Comparison of ENCODE assay signal across 1 cellular context in the genomic region with DNA sequence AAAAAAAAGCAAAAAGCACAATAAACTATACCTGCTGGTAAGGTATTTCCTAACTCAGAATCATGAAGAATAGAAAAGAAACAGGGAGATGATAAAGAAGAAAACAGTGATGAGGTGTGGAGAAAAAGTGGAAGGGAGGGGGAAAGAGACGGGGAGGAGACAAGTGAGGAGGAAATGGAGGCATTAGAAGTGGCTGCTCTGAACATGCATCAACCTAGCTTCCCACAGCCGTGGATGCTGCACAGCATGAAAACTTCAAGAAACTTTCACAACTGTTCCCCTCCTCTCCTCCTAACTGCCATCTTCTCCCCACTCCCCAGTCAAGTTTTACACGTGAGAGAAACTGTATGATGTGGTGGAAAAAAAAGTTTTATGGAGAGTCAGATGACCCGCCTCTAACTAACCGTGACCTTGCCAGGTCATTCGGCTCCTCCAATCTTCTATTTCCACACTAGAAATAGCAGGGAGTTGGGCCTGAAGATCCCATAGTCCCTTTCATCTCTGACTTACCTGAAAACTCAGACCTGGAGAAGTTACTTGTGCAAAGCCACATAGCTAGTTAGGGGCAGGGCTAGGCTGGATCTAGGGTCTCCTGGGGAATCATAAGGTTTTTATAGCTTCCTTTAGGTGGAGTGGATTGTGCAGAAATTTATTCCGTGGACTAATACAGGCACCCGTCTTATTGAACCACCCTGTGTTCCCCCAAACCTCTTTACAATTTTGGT.
TF ChIP-seq lines count a peak whose summit lies in the region.

No MANE protein-coding gene starts in this region.

TF ChIP-seq in IMR-90, 13 proteins besides CTCF, POLR2A, EP300 and RAD21:
- TF ChIP-seq RFX5 (IDR thresholded peaks at IDR 0.05; ENCODE audit: low read depth, low read length) (no peak), MXI1 (IDR thresholded peaks at IDR 0.05; ENCODE audit: borderline replicate concordance, low read depth, low read length) (no peak), SMC3 (IDR thresholded peaks at IDR 0.05; ENCODE audit: low read depth, low read length) (no peak), RCOR1 (IDR thresholded peaks at IDR 0.05; ENCODE audit: insufficient replicate concordance, low read length) (no peak), MAZ (IDR thresholded peaks at IDR 0.05; ENCODE audit: borderline replicate concordance, low read depth, low read length) (no peak)
- TF ChIP-seq, protein P1, sequence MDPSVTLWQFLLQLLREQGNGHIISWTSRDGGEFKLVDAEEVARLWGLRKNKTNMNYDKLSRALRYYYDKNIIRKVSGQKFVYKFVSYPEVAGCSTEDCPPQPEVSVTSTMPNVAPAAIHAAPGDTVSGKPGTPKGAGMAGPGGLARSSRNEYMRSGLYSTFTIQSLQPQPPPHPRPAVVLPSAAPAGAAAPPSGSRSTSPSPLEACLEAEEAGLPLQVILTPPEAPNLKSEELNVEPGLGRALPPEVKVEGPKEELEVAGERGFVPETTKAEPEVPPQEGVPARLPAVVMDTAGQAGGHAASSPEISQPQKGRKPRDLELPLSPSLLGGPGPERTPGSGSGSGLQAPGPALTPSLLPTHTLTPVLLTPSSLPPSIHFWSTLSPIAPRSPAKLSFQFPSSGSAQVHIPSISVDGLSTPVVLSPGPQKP (IDR thresholded peaks at IDR 0.05; ENCODE audit: borderline replicate concordance, low read depth, low read length) = no peak
